11 cellular contexts compared by ENCODE assay signal in the genomic region with DNA sequence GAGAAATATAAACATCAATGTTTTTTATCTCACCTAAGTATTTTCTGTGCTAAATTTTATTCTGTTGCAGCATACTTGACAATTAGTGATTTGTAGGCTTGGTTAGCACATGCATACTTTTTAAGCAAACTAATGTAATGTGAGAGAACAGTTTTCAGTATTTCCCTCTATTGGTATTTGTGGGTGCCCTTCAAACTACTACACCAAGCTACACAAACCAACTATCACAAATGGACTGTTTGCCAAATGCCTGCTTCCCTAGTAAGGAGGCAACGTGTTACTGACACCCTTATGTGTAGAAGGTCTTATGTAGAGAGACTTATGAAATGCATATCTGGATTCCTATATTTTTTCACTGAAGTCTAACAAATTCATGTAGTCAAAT.
DNase-seq lines count a peak whose midpoint lies in the region; ATAC-seq lines count a peak whose summit lies in the region.
"Had no signal": no experiment of that assay in that cellular context is flagged by ENCODE, and none has a peak within 500 bp of the region (broad histone marks: within the 10 kb centered on the region; RNA-seq: fewer than 3 reads in every experiment).

No MANE protein-coding gene starts in this region.

- no peaks in the 10 kb centered on the region for H3K36me3 ChIP-seq in MG63

- H3K4me3 ChIP-seq in MG63 = no peak overlapping the region
- H3K4me3 ChIP-seq: GM23338, psoas muscle had no signal

- no peaks in the 10 kb centered on the region for H3K9me3 ChIP-seq in MG63
- H3K9me3 ChIP-seq: psoas muscle had no signal

- ATAC-seq in GM18858 (IDR thresholded peaks at IDR 0.05; ENCODE audit: unreplicated experiment) = peak; percentile 45
- ATAC-seq in GM21786 (IDR thresholded peaks at IDR 0.05; ENCODE audit: unreplicated experiment) = peak; percentile 45
- ATAC-seq in HG03378 (IDR thresholded peaks at IDR 0.05; ENCODE audit: unreplicated experiment) = peak; percentile 39
- ATAC-seq: GM23338 had no signal

- peak; percentile 8 for DNase-seq in glomerular visceral epithelial cell (ENCODE audit: extremely low spot score)
- DNase-seq in NCI-H524 treated with DMSO at 0.1 percent for 48 hours (lab: John Stamatoyannopoulos, UW) = no peak
- DNase-seq in effector CD8-positive, alpha-beta T cell (lab: John Stamatoyannopoulos, UW) = no peak
- no peak for DNase-seq in MG63
- DNase-seq in HT-29 (ENCODE audit: low spot score) = no peak
- DNase-seq: NCI-H1092, psoas muscle had no signal

- H3K27me3 ChIP-seq in MG63 = no peaks in the 10 kb centered on the region
